Comparison of ENCODE assay signal across 8 cellular contexts in genomic region chr19:17406039-17406886, GRCh38. TPM values are rescaled to one million over a fixed set of nuclear protein-coding genes. Genes with fewer than 3 reads are reported as not detected.
A peak's percentile ranks its signal among the peaks of the same experiment; 100 is the strongest.
DNase-seq lines count a peak whose midpoint lies in the region; ATAC-seq lines count a peak whose summit lies in the region.

No MANE protein-coding gene starts in this region.

- H3K4me3 ChIP-seq in mesodermal cell (ENCODE audit: extremely low read depth, insufficient read depth, low read length, poor library complexity, severe bottlenecking): no peak overlapping the region
- no peak overlapping the region for H3K4me3 ChIP-seq in aorta (ENCODE audit: low read length in 2 of 2)

- H3K36me3 ChIP-seq in mesodermal cell (ENCODE audit: control insufficient read depth, insufficient read depth, low read length) (no peaks in the 10 kb centered on the region), aorta (ENCODE audit: control insufficient read depth in 1 of 2, insufficient read depth in 2 of 2, low read length in 1 of 2) (no peaks in the 10 kb centered on the region)

- intact Hi-C loops in aorta (cut with DNase I): no loop called here

- H3K4me3 Mint-ChIP-seq in activated naive CD8-positive, alpha-beta T cell treated with anti-CD3 and anti-CD28 coated beads, Interleukin-2, amount 50 U/mL, for 24 hours: peak overlapping the region; percentile 81

- H3K4me1 Mint-ChIP-seq in activated naive CD8-positive, alpha-beta T cell treated with anti-CD3 and anti-CD28 coated beads, Interleukin-2, amount 50 U/mL, for 24 hours: peaks cover 40% of the 10 kb centered on the region

- peak; percentile 78 for DNase-seq in activated CD8-positive, alpha-beta memory T cell treated with anti-CD3 and anti-CD28 coated beads for 24 hours
- DNase-seq in activated CD8-positive, alpha-beta memory T cell treated with anti-CD3 and anti-CD28 coated beads, Interleukin-2, amount 50 U/mL, for 4 hours: no peak
- DNase-seq in KBM-7 (peak; percentile 77), aorta (no peak), epidermal melanocyte (ENCODE audit: insufficient read length, low spot score) (no peak), activated gamma-delta T cell treated with Interleukin-2 at 50 U/mL for 16 hours (no peak)
- peak; percentile 47 for DNase-seq in activated naive CD8-positive, alpha-beta T cell treated with anti-CD3 and anti-CD28 coated beads, Interleukin-2, amount 50 U/mL, for 24 hours

- no peaks in the 10 kb centered on the region for H3K9me3 Mint-ChIP-seq in activated naive CD8-positive, alpha-beta T cell treated with anti-CD3 and anti-CD28 coated beads, Interleukin-2, amount 50 U/mL, for 24 hours

- H3K27me3 Mint-ChIP-seq in activated naive CD8-positive, alpha-beta T cell treated with anti-CD3 and anti-CD28 coated beads, Interleukin-2, amount 50 U/mL, for 24 hours: no peaks in the 10 kb centered on the region

- in situ Hi-C loops in KBM-7 (cut with MboI; ENCODE audit: low pct_unique_long_range_greater_than_20kb, low sequenced_read_pairs): no loop called here

- peaks cover 12% of the 10 kb centered on the region for H3K4me1 ChIP-seq in mesodermal cell (ENCODE audit: control insufficient read depth, insufficient read depth, low read length, poor library complexity, severe bottlenecking)
- no peaks in the 10 kb centered on the region for H3K4me1 ChIP-seq in aorta (ENCODE audit: control insufficient read depth in 1 of 2, insufficient read depth in 2 of 2, low read length in 2 of 2)

- H3K27ac Mint-ChIP-seq in activated naive CD8-positive, alpha-beta T cell treated with anti-CD3 and anti-CD28 coated beads, Interleukin-2, amount 50 U/mL, for 24 hours: peak overlapping the region; percentile 85

- no peaks in the 10 kb centered on the region for H3K27me3 ChIP-seq in aorta (ENCODE audit: control insufficient read depth in 1 of 2, insufficient read depth in 2 of 2, low read length in 1 of 2)

- peak; percentile 1 for ATAC-seq in activated naive CD8-positive, alpha-beta T cell treated with anti-CD3 and anti-CD28 coated beads, Interleukin-2, amount 50 U/mL, for 24 hours
- ATAC-seq in aorta (ENCODE audit: low FRiP score): peak; percentile 11

- WGBS in mesodermal cell (ENCODE audit: insufficient coverage in 2 of 2), 2 experiments: 91 to 94% methylated on average over 6 to 8 of the region's 10 CpGs
- WGBS in aorta, 2 donors: 78 to 79% methylated on average over 10 of the region's 10 CpGs

- peak overlapping the region; percentile 41 for H3K27ac ChIP-seq in mesodermal cell (ENCODE audit: low read depth, low read length, severe bottlenecking)
- no peak overlapping the region for H3K27ac ChIP-seq in aorta (ENCODE audit: low read depth in 1 of 2, low read length in 2 of 2)

- no peaks in the 10 kb centered on the region for H3K9me3 ChIP-seq in mesodermal cell (ENCODE audit: control insufficient read depth, low read length)
- no peaks in the 10 kb centered on the region for H3K9me3 ChIP-seq in aorta (ENCODE audit: control insufficient read depth, low read length)

- H3K36me3 Mint-ChIP-seq in activated naive CD8-positive, alpha-beta T cell treated with anti-CD3 and anti-CD28 coated beads, Interleukin-2, amount 50 U/mL, for 24 hours (ENCODE audit: low read depth): peaks cover 13% of the 10 kb centered on the region

RNA-seq across cellular contexts. Expression of gene BST2, which starts 0.8 kb away (rescaled TPM):
- polyA plus RNA-seq in mesodermal cell (2013, experiment 1 of 2): 78.1 TPM
- polyA plus RNA-seq in mesodermal cell (2013, experiment 2 of 2): 86.5 TPM
- total RNA-seq in aorta: 100 to 1,000 TPM in 1 of 2 donors, 10 to 100 TPM in 1; 72.0 to 116 TPM
- 100 to 1,000 TPM; 114 to 171 TPM for polyA plus RNA-seq in aorta

RNA-seq across cellular contexts. Expression of gene CCDC194, which starts 12.3 kb away (rescaled TPM):
- 0.85 TPM for polyA plus RNA-seq in mesodermal cell (2013, experiment 1 of 2)
- 1.7 TPM for polyA plus RNA-seq in mesodermal cell (2013, experiment 2 of 2)
- total RNA-seq in aorta: 1 to 10 TPM in 1 of 2 donors, under 1 TPM in 1; 0.71 to 1.7 TPM
- not detected for polyA plus RNA-seq in aorta

RNA-seq across cellular contexts. Expression of gene MVB12A, which starts 13.6 kb away (rescaled TPM):
- polyA plus RNA-seq in mesodermal cell (2013, experiment 1 of 2): 86.3 TPM
- polyA plus RNA-seq in mesodermal cell (2013, experiment 2 of 2): 73.6 TPM
- 10 to 100 TPM; 28.5 to 48.0 TPM for total RNA-seq in aorta
- polyA plus RNA-seq in aorta: 10 to 100 TPM; 50.7 to 68.6 TPM

RNA-seq across cellular contexts. Expression of gene PLVAP, which starts 29.1 kb away (rescaled TPM):
- polyA plus RNA-seq in mesodermal cell (2013, experiment 1 of 2): 180 TPM
- 135 TPM for polyA plus RNA-seq in mesodermal cell (2013, experiment 2 of 2)
- total RNA-seq in aorta: 100 to 1,000 TPM; 368 to 411 TPM
- polyA plus RNA-seq in aorta: 10 to 100 TPM in 1 of 2 donors, 1 to 10 TPM in 1; 4.0 to 21.8 TPM

RNA-seq across cellular contexts. Expression of gene TMEM221, which starts 42.2 kb away (rescaled TPM):
- 1.7 TPM for polyA plus RNA-seq in mesodermal cell (2013, experiment 1 of 2)
- 2.0 TPM for polyA plus RNA-seq in mesodermal cell (2013, experiment 2 of 2)
- total RNA-seq in aorta: under 1 TPM in 1 of 2 donors, not detected in 1; 0.30 TPM
- polyA plus RNA-seq in aorta: under 1 TPM in 1 of 2 donors, not detected in 1; 0.38 TPM

Comparison
In these comparisons a context has a peak if more than half of its experiments do, and no peak if none do; other contexts are left out.
1. DNase-seq: peak in activated CD8-positive, alpha-beta memory T cell treated with anti-CD3 and anti-CD28 coated beads for 24 hours (single experiment), KBM-7 (single experiment) and activated naive CD8-positive, alpha-beta T cell treated with anti-CD3 and anti-CD28 coated beads, Interleukin-2, amount 50 U/mL, for 24 hours (single experiment); none in activated CD8-positive, alpha-beta memory T cell treated with anti-CD3 and anti-CD28 coated beads, Interleukin-2, amount 50 U/mL, for 4 hours (single experiment), aorta (0 of 2), epidermal melanocyte (single experiment) and activated gamma-delta T cell treated with Interleukin-2 at 50 U/mL for 16 hours (single experiment).